Comparison of ENCODE assay signal across 8 cellular contexts in the genomic region with DNA sequence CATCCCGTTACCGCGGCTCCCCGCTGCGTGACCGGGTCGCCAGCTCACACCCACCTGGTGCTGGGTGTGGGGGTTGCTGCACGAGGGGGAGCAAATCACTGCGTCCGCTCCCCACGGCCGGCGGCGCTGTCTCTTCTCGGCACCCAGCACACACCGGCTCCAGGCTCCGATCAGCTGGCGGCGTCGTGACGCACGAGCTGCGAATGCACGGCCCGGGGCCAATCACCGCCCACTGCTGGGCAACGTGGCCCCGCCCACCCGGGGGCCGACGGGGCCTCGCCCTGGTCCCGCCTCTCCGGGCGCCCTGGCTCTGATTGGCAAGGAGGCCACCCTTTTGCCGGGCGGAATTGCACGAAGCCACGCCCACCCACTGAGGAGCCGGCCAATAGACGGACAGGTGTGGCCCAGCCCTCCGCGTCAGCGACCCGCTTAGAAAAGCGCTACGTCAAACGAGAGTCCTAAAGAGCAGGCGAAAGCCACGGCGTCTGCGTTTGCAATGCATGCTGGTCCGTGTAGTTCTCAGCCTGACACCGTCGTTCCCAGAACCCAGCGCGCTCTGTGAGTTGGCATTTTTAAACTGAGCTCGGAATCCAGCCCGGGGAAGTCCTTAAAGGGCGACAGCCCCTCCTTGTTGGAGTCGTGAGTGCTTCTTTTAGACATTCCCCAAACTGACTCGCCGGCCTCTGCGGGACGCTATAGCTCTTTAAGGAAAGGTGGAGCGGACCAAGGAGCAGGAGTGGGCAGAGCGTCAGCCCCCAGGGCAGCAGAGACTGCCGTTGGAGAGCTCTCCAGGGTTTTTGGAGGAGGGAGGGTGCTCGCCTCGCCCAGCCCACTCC.
DNase-seq lines count a peak whose midpoint lies in the region; ATAC-seq, FAIRE-seq and TF ChIP-seq lines count a peak whose summit lies in the region.

No MANE protein-coding gene starts in this region.

- peak; percentile 71 for ATAC-seq in HG03196 (IDR thresholded peaks at IDR 0.05; ENCODE audit: unreplicated experiment)

- in situ Hi-C loops in GM18951 (cut with MboI; ENCODE audit: low sequenced_read_pairs, unreplicated experiment): loop anchor here (25.0 kb wide), 1 partner anchor 321 kb away; a partner anchor contains a TSS

- DNase-seq in AG08396 (ENCODE audit: low spot score) (peak; percentile 99), NCI-H345 (lab: John Stamatoyannopoulos, UW) (peak; percentile 99), cerebellar cortex (ENCODE audit: low spot score) (peak; percentile 100)
- peak; percentile 100 for DNase-seq in activated CD4-positive, CD25-positive, alpha-beta regulatory T cell treated with anti-CD3 and anti-CD28 coated beads, Interleukin-2, amount 50 U/mL, for 16 hours (ENCODE audit: low read depth, low spot score)
- peak; percentile 99 for DNase-seq in stimulated activated CD4-positive, alpha-beta T cell treated with anti-CD3 and anti-CD28 coated beads, Interleukin-12 subunit alpha, Interleukin-12 subunit beta, amount 100 ng/mL, for 4 hours

- peak; percentile 90 for TF ChIP-seq POLR2A in GM18951 (IDR thresholded peaks at IDR 0.05; ENCODE audit: extremely low read depth, insufficient read depth, insufficient read length)

- peak; percentile 96 for FAIRE-seq in islet of Langerhans (lab: Jason Lieb, UNC)

Comparison
In these comparisons a context has a peak if more than half of its experiments do, and no peak if none do; other contexts are left out.
1. Peak in every context shown above with its lines: DNase-seq and ATAC-seq.